9 cellular contexts compared by ENCODE assay signal in genomic region chr11:62427630-62428233, GRCh38. TPM values are rescaled to one million over a fixed set of nuclear protein-coding genes. Genes with fewer than 3 reads are reported as not detected.
A peak's percentile ranks its signal among the peaks of the same experiment; 100 is the strongest.
DNase-seq lines count a peak whose midpoint lies in the region; ATAC-seq, FAIRE-seq and TF ChIP-seq lines count a peak whose summit lies in the region.
"Had no signal": no experiment of that assay in that cellular context is flagged by ENCODE, and none has a peak within 500 bp of the region (broad histone marks: within the 10 kb centered on the region; RNA-seq: fewer than 3 reads in every experiment).

No MANE protein-coding gene starts in this region.

- DNase-seq in COLO829 (ENCODE audit: low spot score) (peak; percentile 61), NB4 (ENCODE audit: low read depth) (peak; percentile 89), NCI-H748 treated with DMSO at 0.1 percent for 48 hours (lab: John Stamatoyannopoulos, UW) (no peak), GM19239 (ENCODE audit: insufficient read length, low spot score) (no peak), GM12892 (ENCODE audit: insufficient read length) (no peak), HPDE6-E6E7 (ENCODE audit: extremely low spot score) (no peak)
- no peak for DNase-seq in activated naive CD8-positive, alpha-beta T cell treated with anti-CD3 and anti-CD28 coated beads, Interleukin-2, amount 10 ng/mL, durations not matched to agents 7 days and 5 days
- DNase-seq in naive thymus-derived CD8-positive, alpha-beta T cell = no peak

- peaks cover 11% of the 10 kb centered on the region for H3K27me3 Mint-ChIP-seq in activated naive CD8-positive, alpha-beta T cell treated with anti-CD3 and anti-CD28 coated beads, Interleukin-2, amount 10 ng/mL, durations not matched to agents 7 days and 5 days
- H3K27me3 Mint-ChIP-seq in naive thymus-derived CD8-positive, alpha-beta T cell = no peaks in the 10 kb centered on the region

- POLR2A ChIA-PET in activated naive CD8-positive, alpha-beta T cell treated with anti-CD3 and anti-CD28 coated beads, Interleukin-2, amount 10 ng/mL, durations not matched to agents 7 days and 5 days (lab: Charles Lee) = interaction anchor here (0.7 to 1.9 kb wide), 6 partner anchors 115 to 341 kb away, joined by 3 to 5 read pairs (median 4); partner anchors contain the start of genes TTC9C and TUT1
- POLR2A ChIA-PET in naive thymus-derived CD8-positive, alpha-beta T cell (lab: Charles Lee) = interaction anchor here (1.3 to 2.3 kb wide), 2 partner anchors 127 to 129 kb away, joined by 4 to 5 read pairs; no protein-coding TSS in a partner anchor

- peak overlapping the region; percentile 29 for H3K4me3 Mint-ChIP-seq in activated naive CD8-positive, alpha-beta T cell treated with anti-CD3 and anti-CD28 coated beads, Interleukin-2, amount 10 ng/mL, durations not matched to agents 7 days and 5 days
- peak overlapping the region in 2 of 10 donors; percentile 26 to 63 for H3K4me3 Mint-ChIP-seq in naive thymus-derived CD8-positive, alpha-beta T cell

- TF ChIP-seq POLR2A in NB4 (IDR thresholded peaks at IDR 0.05; ENCODE audit: extremely low read depth, insufficient read length) = no peak
- no peak for TF ChIP-seq POLR2A in GM12892 (IDR thresholded peaks at IDR 0.05; ENCODE audit: low read depth, low read length)

- H3K36me3 Mint-ChIP-seq in activated naive CD8-positive, alpha-beta T cell treated with anti-CD3 and anti-CD28 coated beads, Interleukin-2, amount 10 ng/mL, durations not matched to agents 7 days and 5 days = no peaks in the 10 kb centered on the region
- H3K36me3 Mint-ChIP-seq in naive thymus-derived CD8-positive, alpha-beta T cell = no peaks in the 10 kb centered on the region

- no peak for TF ChIP-seq CTCF in NB4 (IDR thresholded peaks at IDR 0.05; ENCODE audit: low read depth, low read length)

- H3K4me3 ChIP-seq in NB4 (ENCODE audit: low read depth, low read length) = no peak overlapping the region

- FAIRE-seq in GM19239 (lab: Jason Lieb, UNC) (no peak), GM12892 (lab: Jason Lieb, UNC) (no peak)

- peak; percentile 28 for ATAC-seq in activated naive CD8-positive, alpha-beta T cell treated with anti-CD3 and anti-CD28 coated beads, Interleukin-2, amount 10 ng/mL, durations not matched to agents 7 days and 5 days (ENCODE audit: low read depth)
- ATAC-seq in naive thymus-derived CD8-positive, alpha-beta T cell = no peak

- peaks cover 38% of the 10 kb centered on the region for H3K4me1 Mint-ChIP-seq in activated naive CD8-positive, alpha-beta T cell treated with anti-CD3 and anti-CD28 coated beads, Interleukin-2, amount 10 ng/mL, durations not matched to agents 7 days and 5 days
- peaks cover 11 to 48% (median 39%) of the 10 kb centered on the region in 4 donors for H3K4me1 Mint-ChIP-seq in naive thymus-derived CD8-positive, alpha-beta T cell

- peak overlapping the region; percentile 90 for H3K27ac Mint-ChIP-seq in activated naive CD8-positive, alpha-beta T cell treated with anti-CD3 and anti-CD28 coated beads, Interleukin-2, amount 10 ng/mL, durations not matched to agents 7 days and 5 days
- H3K27ac Mint-ChIP-seq in naive thymus-derived CD8-positive, alpha-beta T cell = peak overlapping the region in 8 of 10 donors; percentile 53 to 90 (median 78)

- H3K9me3 Mint-ChIP-seq in activated naive CD8-positive, alpha-beta T cell treated with anti-CD3 and anti-CD28 coated beads, Interleukin-2, amount 10 ng/mL, durations not matched to agents 7 days and 5 days = no peaks in the 10 kb centered on the region
- no peaks in the 10 kb centered on the region for H3K9me3 Mint-ChIP-seq in naive thymus-derived CD8-positive, alpha-beta T cell

RNA-seq across cellular contexts. Expression of gene SCGB1A1, which starts 8.9 kb away (rescaled TPM):
- total RNA-seq in activated naive CD8-positive, alpha-beta T cell treated with anti-CD3 and anti-CD28 coated beads, Interleukin-2, amount 10 ng/mL, durations not matched to agents 7 days and 5 days = not detected
- not detected for total RNA-seq in naive thymus-derived CD8-positive, alpha-beta T cell
- not detected for polyA plus RNA-seq in naive thymus-derived CD8-positive, alpha-beta T cell
- polyA plus RNA-seq in GM12892 (2012; ENCODE audit: missing spikeins) = not detected
- total RNA-seq: T-helper 1 cell treated with Interleukin-12 subunit alpha and Interleukin-12 subunit beta and Interleukin-4 antibody, amounts not matched to agents 30 ng/mL and 1 ng/mL, for 36 hours had no signal

Comparison
In these comparisons a context has a peak if more than half of its experiments do, and no peak if none do; other contexts are left out.
1. DNase-seq: peak in COLO829 (single experiment) and NB4 (single experiment); none in activated naive CD8-positive, alpha-beta T cell treated with anti-CD3 and anti-CD28 coated beads, Interleukin-2, amount 10 ng/mL, durations not matched to agents 7 days and 5 days (single experiment), naive thymus-derived CD8-positive, alpha-beta T cell (0 of 10), NCI-H748 treated with DMSO at 0.1 percent for 48 hours (single experiment), GM19239 (single experiment), GM12892 (single experiment) and HPDE6-E6E7 (single experiment).